Comparison of ENCODE assay signal across 33 cellular contexts in the genomic region with DNA sequence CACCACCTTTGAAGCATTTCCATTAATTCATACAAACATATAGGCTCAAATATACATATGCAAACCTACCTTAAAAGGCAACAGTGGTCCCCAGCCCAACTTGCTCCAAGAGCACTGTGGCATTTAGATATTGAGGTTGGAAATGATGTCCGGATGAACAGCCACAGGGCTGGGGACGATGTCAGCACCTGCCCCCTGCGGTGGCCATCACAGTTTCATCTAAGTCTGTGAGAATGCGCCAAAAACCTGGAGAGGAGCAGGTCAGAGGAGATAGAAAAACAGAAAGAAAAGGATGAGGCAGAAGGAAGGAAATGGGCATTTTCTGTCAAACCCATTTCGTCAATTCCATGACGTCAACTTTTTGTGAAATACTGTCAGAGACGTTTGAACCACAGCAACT.
"Had no signal": no experiment of that assay in that cellular context is flagged by ENCODE, and none has a peak within 500 bp of the region (broad histone marks: within the 10 kb centered on the region; RNA-seq: fewer than 3 reads in every experiment).

No MANE protein-coding gene starts in this region.

- H3K4me3 ChIP-seq: ascending aorta, breast epithelium, cardiac muscle cell, esophagus squamous epithelium, gastroesophageal sphincter, heart right ventricle had no signal

- ATAC-seq: activated CD4-positive, alpha-beta T cell treated with anti-CD3 and anti-CD28 coated beads for 36 hours; activated naive CD4-positive, alpha-beta T cell treated with anti-CD3 and anti-CD28 coated beads, Interleukin-2, amount 50 U/mL, for 72 hours; activated T-cell treated with anti-CD3 and anti-CD28 coated beads, Interleukin-2, amount 50 U/mL, for 72 hours; effector memory CD8-positive, alpha-beta T cell; gastroesophageal sphincter; heart right ventricle; T-helper 17 cell had no signal

- H3K4me3 Mint-ChIP-seq: activated CD4-positive, alpha-beta memory T cell treated with anti-CD3 and anti-CD28 coated beads, Interleukin-2, amount 10 ng/mL, durations not matched to agents 7 days and 5 days; activated CD4-positive, alpha-beta T cell treated with anti-CD3 and anti-CD28 coated beads for 36 hours; activated CD4-positive, alpha-beta T cell treated with anti-CD3 and anti-CD28 coated beads, Interleukin-2, amount 10 ng/mL, durations not matched to agents 24 days and 14 days; activated naive CD4-positive, alpha-beta T cell treated with anti-CD3 and anti-CD28 coated beads, Interleukin-2, amount 10 ng/mL, durations not matched to agents 7 days and 5 days; activated naive CD8-positive, alpha-beta T cell treated with anti-CD3 and anti-CD28 coated beads, Interleukin-2, amount 10 ng/mL, durations not matched to agents 7 days and 5 days; activated T-cell treated with anti-CD3 and anti-CD28 coated beads, Interleukin-2, amount 50 U/mL, for 24 hours; activated T-cell treated with anti-CD3 and anti-CD28 coated beads, Interleukin-2, amount 50 U/mL, for 72 hours; brain; effector memory CD8-positive, alpha-beta T cell; T-helper 17 cell; T-helper 2 cell treated with Interferon-gamma antibody and Interleukin-4, amounts not matched to agents 5 μg/mL and 100 μg/mL, for 36 hours had no signal

- H3K9me3 ChIP-seq: ascending aorta, breast epithelium, esophagus squamous epithelium, gastroesophageal sphincter had no signal

- H3K27ac Mint-ChIP-seq: activated CD4-positive, alpha-beta memory T cell treated with anti-CD3 and anti-CD28 coated beads, Interleukin-2, amount 10 ng/mL, durations not matched to agents 7 days and 5 days; activated CD4-positive, alpha-beta T cell treated with anti-CD3 and anti-CD28 coated beads for 36 hours; activated CD4-positive, alpha-beta T cell treated with anti-CD3 and anti-CD28 coated beads, Interleukin-2, amount 10 ng/mL, durations not matched to agents 24 days and 14 days; activated naive CD4-positive, alpha-beta T cell treated with anti-CD3 and anti-CD28 coated beads, Interleukin-2, amount 10 ng/mL, durations not matched to agents 7 days and 5 days; activated naive CD8-positive, alpha-beta T cell treated with anti-CD3 and anti-CD28 coated beads, Interleukin-2, amount 10 ng/mL, durations not matched to agents 7 days and 5 days; activated T-cell treated with anti-CD3 and anti-CD28 coated beads, Interleukin-2, amount 50 U/mL, for 24 hours; activated T-cell treated with anti-CD3 and anti-CD28 coated beads, Interleukin-2, amount 50 U/mL, for 72 hours; brain; effector memory CD8-positive, alpha-beta T cell; T-helper 17 cell; T-helper 2 cell treated with Interferon-gamma antibody and Interleukin-4, amounts not matched to agents 5 μg/mL and 100 μg/mL, for 36 hours had no signal

- H3K9me3 Mint-ChIP-seq: activated CD4-positive, alpha-beta memory T cell treated with anti-CD3 and anti-CD28 coated beads, Interleukin-2, amount 10 ng/mL, durations not matched to agents 7 days and 5 days; activated T-cell treated with anti-CD3 and anti-CD28 coated beads, Interleukin-2, amount 50 U/mL, for 24 hours had no signal

- DNase-seq: activated CD4-positive, alpha-beta memory T cell treated with anti-CD3 and anti-CD28 coated beads, Interleukin-2, amount 10 ng/mL, durations not matched to agents 7 days and 5 days; activated CD4-positive, alpha-beta T cell treated with anti-CD3 and anti-CD28 coated beads for 36 hours; activated CD4-positive, alpha-beta T cell treated with anti-CD3 and anti-CD28 coated beads, Interleukin-2, amount 10 ng/mL, durations not matched to agents 24 days and 14 days; activated CD4-positive, CD25-positive, alpha-beta regulatory T cell; activated CD4-positive, CD25-positive, alpha-beta regulatory T cell treated with anti-CD3 and anti-CD28 coated beads, Interleukin-2, amount 50 U/mL, for 72 hours; activated CD8-positive, alpha-beta memory T cell treated with anti-CD3 and anti-CD28 coated beads, Interleukin-2, amount 50 U/mL, for 48 hours; activated gamma-delta T cell; activated naive CD4-positive, alpha-beta T cell; activated naive CD4-positive, alpha-beta T cell treated with anti-CD3 and anti-CD28 coated beads, Interleukin-2, amount 10 ng/mL, durations not matched to agents 7 days and 5 days; activated naive CD8-positive, alpha-beta T cell treated with anti-CD3 and anti-CD28 coated beads, Interleukin-2, amount 10 ng/mL, durations not matched to agents 7 days and 5 days; activated T-cell treated with anti-CD3 and anti-CD28 coated beads for 4 hours; activated T-cell treated with anti-CD3 and anti-CD28 coated beads, Interleukin-2, amount 50 U/mL, for 24 hours; activated T-cell treated with anti-CD3 and anti-CD28 coated beads, Interleukin-2, amount 50 U/mL, for 72 hours; central memory CD4-positive, alpha-beta T cell; cortex of kidney; dermis blood vessel endothelial cell; effector CD4-positive, alpha-beta T cell; effector memory CD8-positive, alpha-beta T cell; esophagus squamous epithelium; foreskin melanocyte; heart right ventricle; T-helper 1 cell; T-helper 17 cell; T1000; WERI-Rb-1 had no signal

- H3K27me3 ChIP-seq: ascending aorta, breast epithelium, cardiac muscle cell, esophagus squamous epithelium, gastroesophageal sphincter, heart right ventricle had no signal

- H3K27me3 Mint-ChIP-seq: activated CD4-positive, alpha-beta memory T cell treated with anti-CD3 and anti-CD28 coated beads, Interleukin-2, amount 10 ng/mL, durations not matched to agents 7 days and 5 days; activated CD4-positive, alpha-beta T cell treated with anti-CD3 and anti-CD28 coated beads for 36 hours; activated CD4-positive, alpha-beta T cell treated with anti-CD3 and anti-CD28 coated beads, Interleukin-2, amount 10 ng/mL, durations not matched to agents 24 days and 14 days; activated naive CD4-positive, alpha-beta T cell treated with anti-CD3 and anti-CD28 coated beads, Interleukin-2, amount 10 ng/mL, durations not matched to agents 7 days and 5 days; activated naive CD8-positive, alpha-beta T cell treated with anti-CD3 and anti-CD28 coated beads, Interleukin-2, amount 10 ng/mL, durations not matched to agents 7 days and 5 days; activated T-cell treated with anti-CD3 and anti-CD28 coated beads, Interleukin-2, amount 50 U/mL, for 24 hours; effector memory CD8-positive, alpha-beta T cell; T-helper 17 cell had no signal

- H3K27ac ChIP-seq: ascending aorta, breast epithelium, cardiac muscle cell, epithelial cell of prostate, esophagus squamous epithelium, gastroesophageal sphincter, heart right ventricle, WERI-Rb-1 had no signal

- H3K36me3 ChIP-seq: ascending aorta, breast epithelium, cardiac muscle cell, esophagus squamous epithelium, gastroesophageal sphincter, heart right ventricle, WERI-Rb-1 had no signal

- H3K4me1 ChIP-seq: ascending aorta, breast epithelium, esophagus squamous epithelium, gastroesophageal sphincter, heart right ventricle had no signal
